Comparison of ENCODE assay signal across 8 cellular contexts in genomic region chr3:71753716-71754609, GRCh38. TPM values are rescaled to one million over a fixed set of nuclear protein-coding genes. Genes with fewer than 3 reads are reported as not detected.
A peak's percentile ranks its signal among the peaks of the same experiment; 100 is the strongest.
DNase-seq lines count a peak whose midpoint lies in the region; ATAC-seq and TF ChIP-seq lines count a peak whose summit lies in the region.

A gene with protein sequence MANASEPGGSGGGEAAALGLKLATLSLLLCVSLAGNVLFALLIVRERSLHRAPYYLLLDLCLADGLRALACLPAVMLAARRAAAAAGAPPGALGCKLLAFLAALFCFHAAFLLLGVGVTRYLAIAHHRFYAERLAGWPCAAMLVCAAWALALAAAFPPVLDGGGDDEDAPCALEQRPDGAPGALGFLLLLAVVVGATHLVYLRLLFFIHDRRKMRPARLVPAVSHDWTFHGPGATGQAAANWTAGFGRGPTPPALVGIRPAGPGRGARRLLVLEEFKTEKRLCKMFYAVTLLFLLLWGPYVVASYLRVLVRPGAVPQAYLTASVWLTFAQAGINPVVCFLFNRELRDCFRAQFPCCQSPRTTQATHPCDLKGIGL (plus strand): TSS chr3:71753855. CDS start chr3:71754050, 195 bp downstream.

- TF ChIP-seq POLR2A in Peyer's patch (IDR thresholded peaks at IDR 0.05) = no peak

- peak within 1 kb of the TSS; percentile 17 to 62 (median 50) for H3K4me3 ChIP-seq in Peyer's patch
- peak within 1 kb of the TSS; percentile 41 for H3K4me3 ChIP-seq in choroid plexus epithelial cell (ENCODE audit: low read depth, low read length)
- H3K4me3 ChIP-seq in left lung = peak within 1 kb of the TSS; percentile 24 to 47

- H3K27me3 ChIP-seq in Peyer's patch (no peaks in the 10 kb centered on the region), left lung (peaks cover 3 to 50% of the 10 kb centered on the region in 2 donors)

- H3K4me1 ChIP-seq in Peyer's patch (peaks cover 0 to 4% (median 0%) of the 10 kb centered on the region in 4 donors), left lung (peaks cover 0 to 19% of the 10 kb centered on the region in 2 donors)

- ATAC-seq in left lung (peak; percentile 82), HG03196 (IDR thresholded peaks at IDR 0.05; ENCODE audit: unreplicated experiment) (no peak), GM21528 (IDR thresholded peaks at IDR 0.05; ENCODE audit: low FRiP score, unreplicated experiment) (no peak)

- no peaks in the 10 kb centered on the region for H3K9me3 ChIP-seq in Peyer's patch
- no peaks in the 10 kb centered on the region for H3K9me3 ChIP-seq in left lung

- H3K36me3 ChIP-seq in Peyer's patch = no peaks in the 10 kb centered on the region
- H3K36me3 ChIP-seq in left lung = no peaks in the 10 kb centered on the region

- intact Hi-C loops in left lung (cut with DNase I) = no loop called here

- H3K27ac ChIP-seq in Peyer's patch (no peak within 1 kb of the TSS), left lung (peak within 1 kb of the TSS in 1 of 2 donors; percentile 48)

- DNase-seq in G401 (ENCODE audit: low spot score) (peak; percentile 36), Peyer's patch (no peak), choroid plexus epithelial cell (ENCODE audit: low read depth) (peak; percentile 35), left lung (peak in 1 of 2 donors; percentile 86), stromal cell of bone marrow (ENCODE audit: low read depth) (peak; percentile 8), NCI-H2029 (lab: John Stamatoyannopoulos, UW) (no peak)

- TF ChIP-seq CTCF in Peyer's patch (IDR thresholded peaks at IDR 0.05) (no peak), choroid plexus epithelial cell (conservative IDR thresholded peaks at IDR 0.05; ENCODE audit: low read depth, low read length) (no peak), left lung (IDR thresholded peaks at IDR 0.05) (no peak)

- in situ Hi-C loops in G401 (cut with HindIII; ENCODE audit: low sequenced_read_pairs) = no loop called here

RNA-seq across cellular contexts. Expression of the gene that starts here (rescaled TPM):
- total RNA-seq in G401 (2014; rRNA removed; shearing (Covaris generic)) = 0.31 TPM in 1 of 2 replicates, not detected in the other
- not detected for total RNA-seq in Peyer's patch
- 1 to 10 TPM; 2.8 to 3.0 TPM for total RNA-seq in left lung

Comparison
In these comparisons a context has a peak if more than half of its experiments do, and no peak if none do; other contexts are left out.
1. Peak in DNase-seq in G401; RNA of the gene not detected or under 1 TPM.
2. DNase-seq: peak in choroid plexus epithelial cell (single experiment) and stromal cell of bone marrow (single experiment); none in Peyer's patch (0 of 3) and NCI-H2029 (single experiment).
3. Peak in every context shown above with its lines, with median percentiles within 50 percentile points of each other: H3K4me3 ChIP-seq.